Comparison of ENCODE assay signal across 1 cellular context in the genomic region with DNA sequence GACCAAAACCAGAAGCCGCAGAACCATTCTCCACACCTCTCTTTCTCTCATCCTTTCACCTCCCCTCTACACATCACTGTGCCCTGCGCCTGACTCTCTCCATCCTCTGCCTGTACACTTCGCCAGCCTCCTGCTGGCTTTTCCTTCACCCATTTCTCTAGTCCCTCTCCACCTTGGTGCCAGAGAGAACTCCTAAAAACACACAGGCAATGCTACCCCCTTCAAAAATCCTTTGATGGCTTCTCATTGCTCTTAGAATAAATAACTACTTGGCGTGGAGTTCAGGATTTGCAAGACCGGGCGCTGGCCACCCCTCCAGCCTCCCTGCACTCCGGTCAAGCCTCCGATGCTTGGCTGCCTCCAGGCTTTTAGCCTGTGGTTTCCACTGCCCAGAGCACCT.
TF ChIP-seq lines count a peak whose summit lies in the region.

No MANE protein-coding gene starts in this region.

TF ChIP-seq in H1, 55 proteins besides CTCF, POLR2A, EP300 and RAD21:
- TF ChIP-seq KDM4A (IDR thresholded peaks at IDR 0.05; ENCODE audit: low read depth, low read length, severe bottlenecking) (no peak), ASH2L (IDR thresholded peaks at IDR 0.05; ENCODE audit: low read length) (no peak), RBBP5 (IDR thresholded peaks at IDR 0.05; ENCODE audit: borderline replicate concordance, low read depth, low read length) (no peak), SIN3A (conservative IDR thresholded peaks at IDR 0.05 in 1 of 2, IDR thresholded peaks at IDR 0.05 in 1 of 2; ENCODE audit: low read depth in 1 of 2, low read length in 2 of 2) (no peak), CBX5 (IDR thresholded peaks at IDR 0.05; ENCODE audit: low read depth, low read length) (no peak), SIRT6 (IDR thresholded peaks at IDR 0.05; ENCODE audit: low read length) (no peak), BRCA1 (IDR thresholded peaks at IDR 0.05; ENCODE audit: low read depth, low read length) (no peak), SIX5 (IDR thresholded peaks at IDR 0.05; ENCODE audit: low read depth, low read length) (no peak), CREB1 (IDR thresholded peaks at IDR 0.05) (no peak), CHD2 (IDR thresholded peaks at IDR 0.05; ENCODE audit: low read length) (no peak), FOSL1 (IDR thresholded peaks at IDR 0.05; ENCODE audit: insufficient read depth, low read depth, low read length) (no peak), EZH2 (IDR thresholded peaks at IDR 0.05; ENCODE audit: low read depth, low read length, severe bottlenecking) (no peak), RNF2 (IDR thresholded peaks at IDR 0.05; ENCODE audit: borderline replicate concordance, low read depth, low read length, missing control alignments, poor library complexity, severe bottlenecking) (no peak), EGR1 (IDR thresholded peaks at IDR 0.05; ENCODE audit: borderline replicate concordance, low read depth, low read length) (no peak), POLR2AphosphoS5 (IDR thresholded peaks at IDR 0.05; ENCODE audit: low read depth, low read length) (no peak)
- TF ChIP-seq, protein P1, sequence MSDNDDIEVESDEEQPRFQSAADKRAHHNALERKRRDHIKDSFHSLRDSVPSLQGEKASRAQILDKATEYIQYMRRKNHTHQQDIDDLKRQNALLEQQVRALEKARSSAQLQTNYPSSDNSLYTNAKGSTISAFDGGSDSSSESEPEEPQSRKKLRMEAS (IDR thresholded peaks at IDR 0.05) = no peak
- TF ChIP-seq, protein P2, sequence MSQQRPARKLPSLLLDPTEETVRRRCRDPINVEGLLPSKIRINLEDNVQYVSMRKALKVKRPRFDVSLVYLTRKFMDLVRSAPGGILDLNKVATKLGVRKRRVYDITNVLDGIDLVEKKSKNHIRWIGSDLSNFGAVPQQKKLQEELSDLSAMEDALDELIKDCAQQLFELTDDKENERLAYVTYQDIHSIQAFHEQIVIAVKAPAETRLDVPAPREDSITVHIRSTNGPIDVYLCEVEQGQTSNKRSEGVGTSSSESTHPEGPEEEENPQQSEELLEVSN (IDR thresholded peaks at IDR 0.05) = no peak
- TF ChIP-seq, protein P3, sequence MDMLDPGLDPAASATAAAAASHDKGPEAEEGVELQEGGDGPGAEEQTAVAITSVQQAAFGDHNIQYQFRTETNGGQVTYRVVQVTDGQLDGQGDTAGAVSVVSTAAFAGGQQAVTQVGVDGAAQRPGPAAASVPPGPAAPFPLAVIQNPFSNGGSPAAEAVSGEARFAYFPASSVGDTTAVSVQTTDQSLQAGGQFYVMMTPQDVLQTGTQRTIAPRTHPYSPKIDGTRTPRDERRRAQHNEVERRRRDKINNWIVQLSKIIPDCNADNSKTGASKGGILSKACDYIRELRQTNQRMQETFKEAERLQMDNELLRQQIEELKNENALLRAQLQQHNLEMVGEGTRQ (IDR thresholded peaks at IDR 0.05; ENCODE audit: low read length) = no peak
